Comparison of ENCODE assay signal across 26 cellular contexts in genomic region chr7:95736635-95737034, GRCh38. TPM values are rescaled to one million over a fixed set of nuclear protein-coding genes. Genes with fewer than 3 reads are reported as not detected.
"Had no signal": no experiment of that assay in that cellular context is flagged by ENCODE, and none has a peak within 500 bp of the region (broad histone marks: within the 10 kb centered on the region; RNA-seq: fewer than 3 reads in every experiment).

No MANE protein-coding gene starts in this region.

- DNase-seq: IMR-90; Karpas-422; KG1; MG63; NCI-H1092; NCI-H1105 treated with DMSO at 0.1 percent for 48 hours; NCI-H1417 treated with DMSO at 0.1 percent for 48 hours; NCI-H146; NCI-H1694 treated with DMSO at 0.1 percent for 48 hours; NCI-H1930; NCI-H2081; NCI-H2107; NCI-H2227 treated with DMSO at 0.1 percent for 48 hours; NCI-H524; NCI-H526 treated with DMSO at 0.1 percent for 48 hours; NCI-H748 treated with DMSO at 0.1 percent for 48 hours; NK-92 treated with Interleukin-12 subunit alpha and Interleukin-12 subunit beta, amount 100 ng/mL, for 24 hours; PC-3; SIG-M5 had no signal

- ATAC-seq: HepG2, Panc1, PC-3 had no signal

- H3K27ac ChIP-seq: RWPE1, SJSA1, SK-N-MC had no signal

- H3K4me1 ChIP-seq: SJSA1 had no signal

- H3K4me3 ChIP-seq: MG63, SJSA1, SK-N-MC had no signal

- H3K27me3 ChIP-seq: MG63, SJSA1 had no signal

- H3K9me3 ChIP-seq: MG63, SJSA1 had no signal

- H3K36me3 ChIP-seq: MG63, SJSA1 had no signal

RNA-seq across cellular contexts. Expression of gene DYNC1I1, which starts 35.7 kb away (rescaled TPM):
- total RNA-seq: HepG2, NCI-H460, OCI-LY7 had no signal
- polyA plus RNA-seq: HepG2 had no signal
